In the genomic region with DNA sequence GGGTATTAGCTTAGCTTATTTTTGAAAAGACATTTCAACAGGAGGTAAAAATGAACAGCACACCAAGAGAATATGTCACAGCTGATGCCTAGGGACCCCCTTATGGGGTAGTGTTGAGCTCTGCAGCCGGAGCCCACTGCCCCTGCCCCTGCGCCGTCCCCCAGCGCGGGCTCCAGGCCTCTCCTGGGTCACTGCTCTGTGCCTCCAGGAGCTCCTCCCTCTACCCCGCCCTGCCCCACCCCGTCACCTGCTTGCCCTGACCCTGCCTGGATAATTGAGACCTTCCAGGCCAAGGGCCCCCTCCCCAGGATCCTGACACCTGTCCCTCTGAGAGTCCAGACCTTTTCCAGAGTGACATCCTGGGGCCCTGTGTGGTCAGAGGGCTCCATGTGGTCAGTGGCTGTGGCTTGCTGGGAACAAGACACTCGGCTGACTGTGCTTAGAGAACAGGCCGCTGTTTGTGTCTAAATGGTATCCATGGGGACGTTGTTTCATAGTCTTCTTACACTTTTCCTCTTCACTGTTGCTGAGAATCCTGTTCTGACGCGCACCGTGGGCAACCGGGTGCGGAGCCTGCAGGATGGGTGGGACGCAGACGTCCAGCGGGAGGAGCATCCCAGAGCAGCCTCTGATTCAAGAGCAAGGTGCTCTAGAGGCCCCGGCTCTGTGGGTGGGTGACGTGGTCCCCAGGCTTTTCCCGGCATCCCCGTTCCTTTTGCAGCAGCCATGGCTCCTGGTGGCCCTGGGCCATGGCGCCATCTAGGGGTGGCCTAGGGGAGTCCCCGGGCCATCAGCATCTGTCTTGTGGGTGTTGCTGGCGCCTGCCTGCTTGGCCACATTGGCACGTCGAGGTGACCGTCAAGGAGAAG, we compare ENCODE assay signal across 8 cellular contexts. TPM values are rescaled to one million over a fixed set of nuclear protein-coding genes. Genes with fewer than 3 reads are reported as not detected.
A peak's percentile ranks its signal among the peaks of the same experiment; 100 is the strongest.
DNase-seq lines count a peak whose midpoint lies in the region; ATAC-seq and TF ChIP-seq lines count a peak whose summit lies in the region.

No MANE protein-coding gene starts in this region.

- POLR2A ChIA-PET in naive thymus-derived CD8-positive, alpha-beta T cell (lab: Charles Lee): no interaction called here

- no peak overlapping the region for H3K4me3 ChIP-seq in effector memory CD4-positive, alpha-beta T cell (ENCODE audit: insufficient read depth, low read depth, low read length, poor library complexity, severe bottlenecking)
- no peak overlapping the region for H3K4me3 ChIP-seq in thoracic aorta

- H3K4me1 Mint-ChIP-seq in naive thymus-derived CD8-positive, alpha-beta T cell: peaks cover 4 to 21% (median 10%) of the 10 kb centered on the region in 4 donors

- H3K4me1 ChIP-seq in effector memory CD4-positive, alpha-beta T cell (ENCODE audit: control insufficient read depth, insufficient read depth, low read length, poor library complexity, severe bottlenecking): no peaks in the 10 kb centered on the region
- H3K4me1 ChIP-seq in thoracic aorta (ENCODE audit: control insufficient read depth in 1 of 2, low read depth in 2 of 2): no peaks in the 10 kb centered on the region

- ATAC-seq in naive thymus-derived CD8-positive, alpha-beta T cell: peak; percentile 66 to 73
- ATAC-seq in thoracic aorta (ENCODE audit: insufficient number of reproducible peaks, low FRiP score, low read depth): no peak

- no peaks in the 10 kb centered on the region for H3K27me3 ChIP-seq in effector memory CD4-positive, alpha-beta T cell (replicated peaks; ENCODE audit: control insufficient read depth, insufficient read depth, low read length, poor library complexity, severe bottlenecking)
- no peaks in the 10 kb centered on the region for H3K27me3 ChIP-seq in thoracic aorta (replicated peaks; ENCODE audit: insufficient read depth)

- DNase-seq in NCI-H345 (lab: John Stamatoyannopoulos, UW): peak; percentile 19
- no peak for DNase-seq in NCI-H345 treated with DMSO at 0.1 percent for 48 hours (lab: John Stamatoyannopoulos, UW; ENCODE audit: unreplicated experiment)
- DNase-seq in activated CD4-positive, alpha-beta T cell treated with anti-CD3 and anti-CD28 coated beads, Interleukin-2, amount 50 U/mL, for 1 hour: peak; percentile 58
- peak; percentile 19 to 34 (median 25) for DNase-seq in effector memory CD4-positive, alpha-beta T cell
- peak; percentile 32 to 74 (median 56) for DNase-seq in naive thymus-derived CD8-positive, alpha-beta T cell
- no peak for DNase-seq in thoracic aorta (ENCODE audit: low spot score)
- DNase-seq in NCI-H146 treated with DMSO at 0.1 percent for 48 hours (lab: John Stamatoyannopoulos, UW; ENCODE audit: unreplicated experiment): no peak
- DNase-seq in EL: no peak

- no peaks in the 10 kb centered on the region for H3K9me3 ChIP-seq in effector memory CD4-positive, alpha-beta T cell (ENCODE audit: control insufficient read depth, low read length)
- H3K9me3 ChIP-seq in thoracic aorta: no peaks in the 10 kb centered on the region

- no peak overlapping the region for H3K27ac ChIP-seq in effector memory CD4-positive, alpha-beta T cell (ENCODE audit: insufficient read depth, low read length, poor library complexity, severe bottlenecking)
- H3K27ac ChIP-seq in thoracic aorta: no peak overlapping the region

- peak overlapping the region in 3 of 10 donors; percentile 44 to 80 (median 46) for H3K27ac Mint-ChIP-seq in naive thymus-derived CD8-positive, alpha-beta T cell

- H3K36me3 ChIP-seq in effector memory CD4-positive, alpha-beta T cell (ENCODE audit: control insufficient read depth, insufficient read depth, low read length): peaks cover 5% of the 10 kb centered on the region
- no peaks in the 10 kb centered on the region for H3K36me3 ChIP-seq in thoracic aorta

- peak; percentile 38 for TF ChIP-seq CTCF in thoracic aorta (IDR thresholded peaks at IDR 0.05)

- no peak overlapping the region for H3K4me3 Mint-ChIP-seq in naive thymus-derived CD8-positive, alpha-beta T cell

- peaks cover 0 to 2% (median 0%) of the 10 kb centered on the region in 3 donors for H3K36me3 Mint-ChIP-seq in naive thymus-derived CD8-positive, alpha-beta T cell

- no peaks in the 10 kb centered on the region for H3K27me3 Mint-ChIP-seq in naive thymus-derived CD8-positive, alpha-beta T cell

- no peaks in the 10 kb centered on the region for H3K9me3 Mint-ChIP-seq in naive thymus-derived CD8-positive, alpha-beta T cell

RNA-seq across cellular contexts. Expression of a gene that starts 20.0 kb away (rescaled TPM):
- total RNA-seq in naive thymus-derived CD8-positive, alpha-beta T cell: under 1 TPM; 0.47 to 0.57 TPM
- under 1 TPM in 1 of 3 donors, not detected in 2; 0.07 TPM for polyA plus RNA-seq in naive thymus-derived CD8-positive, alpha-beta T cell
- total RNA-seq in thoracic aorta: 1 to 10 TPM in 1 of 2 donors, under 1 TPM in 1; 0.92 to 1.2 TPM

RNA-seq across cellular contexts. Expression of a gene that starts 20.9 kb away (rescaled TPM):
- total RNA-seq in naive thymus-derived CD8-positive, alpha-beta T cell: 10 to 100 TPM; 18.6 to 19.9 TPM
- 10 to 100 TPM in 1 of 3 donors, 1 to 10 TPM in 2; 5.8 to 14.6 (median 6.2) TPM for polyA plus RNA-seq in naive thymus-derived CD8-positive, alpha-beta T cell
- 10 to 100 TPM; 19.0 to 25.9 TPM for total RNA-seq in thoracic aorta

RNA-seq across cellular contexts. Expression of a gene that starts 25.4 kb away (rescaled TPM):
- 10 to 100 TPM; 69.2 to 72.6 TPM for total RNA-seq in naive thymus-derived CD8-positive, alpha-beta T cell
- polyA plus RNA-seq in naive thymus-derived CD8-positive, alpha-beta T cell: 10 to 100 TPM; 88.4 to 98.4 (median 89.8) TPM
- total RNA-seq in thoracic aorta: 100 to 1,000 TPM in 1 of 2 donors, 10 to 100 TPM in 1; 83.4 to 217 TPM

RNA-seq across cellular contexts. Expression of a gene that starts 30.9 kb away (rescaled TPM):
- total RNA-seq in naive thymus-derived CD8-positive, alpha-beta T cell: 10 to 100 TPM; 31.9 to 32.2 TPM
- polyA plus RNA-seq in naive thymus-derived CD8-positive, alpha-beta T cell: 10 to 100 TPM; 28.1 to 36.6 (median 35.5) TPM
- 10 to 100 TPM; 12.2 to 42.2 TPM for total RNA-seq in thoracic aorta

RNA-seq across cellular contexts. Expression of a gene that starts 38.4 kb away (rescaled TPM):
- total RNA-seq in naive thymus-derived CD8-positive, alpha-beta T cell: 10 to 100 TPM; 17.8 to 19.2 TPM
- polyA plus RNA-seq in naive thymus-derived CD8-positive, alpha-beta T cell: 1 to 10 TPM in 2 of 3 donors, under 1 TPM in 1; 0.27 to 2.5 (median 1.5) TPM
- 10 to 100 TPM; 22.7 to 39.4 TPM for total RNA-seq in thoracic aorta

Comparison
In these comparisons a context has a peak if more than half of its experiments do, and no peak if none do; other contexts are left out.
1. DNase-seq: peak in NCI-H345 (single experiment), activated CD4-positive, alpha-beta T cell treated with anti-CD3 and anti-CD28 coated beads, Interleukin-2, amount 50 U/mL, for 1 hour (single experiment), effector memory CD4-positive, alpha-beta T cell (3 of 3) and naive thymus-derived CD8-positive, alpha-beta T cell (10 of 10); none in NCI-H345 treated with DMSO at 0.1 percent for 48 hours (single experiment), thoracic aorta (single experiment), NCI-H146 treated with DMSO at 0.1 percent for 48 hours (single experiment) and EL (single experiment).